26 cellular contexts compared by ENCODE assay signal in genomic region chr5:66818304-66818934, GRCh38.
"Had no signal": no experiment of that assay in that cellular context is flagged by ENCODE, and none has a peak within 500 bp of the region (broad histone marks: within the 10 kb centered on the region; RNA-seq: fewer than 3 reads in every experiment).

No MANE protein-coding gene starts in this region.

- H3K4me3 Mint-ChIP-seq: memory B cell; natural killer cell treated with Interleukin-12 subunit alpha and Interleukin-12 subunit beta and Interleukin-15 and Interleukin-18, amount 100 ng/mL, for 72 hours had no signal

- H3K36me3 ChIP-seq: colonic mucosa, esophagus squamous epithelium, gastroesophageal sphincter, lower lobe of right lung, pancreas, spleen, stomach, thoracic aorta, transverse colon had no signal

- H3K4me1 ChIP-seq: colonic mucosa, gastroesophageal sphincter, lower lobe of right lung, pancreas, stomach, transverse colon had no signal

- H3K27me3 ChIP-seq: colonic mucosa, esophagus squamous epithelium, gastroesophageal sphincter, hepatocyte, pancreas, stomach, transverse colon had no signal

- H3K4me3 ChIP-seq: colonic mucosa, esophagus squamous epithelium, gastroesophageal sphincter, hepatocyte, lower lobe of right lung, pancreas, spleen, stomach, thoracic aorta, transverse colon had no signal

- ATAC-seq: gastroesophageal sphincter; left colon; lower lobe of right lung; natural killer cell treated with Interleukin-12 subunit alpha and Interleukin-12 subunit beta and Interleukin-15 and Interleukin-18, amount 100 ng/mL, for 72 hours; pancreas; sciatic nerve had no signal

- H3K27ac ChIP-seq: colonic mucosa, esophagus squamous epithelium, gastroesophageal sphincter, hepatocyte, lower lobe of right lung, pancreas, spleen, stomach, thoracic aorta, transverse colon had no signal

- DNase-seq: colonic mucosa; dermis blood vessel endothelial cell; esophagus squamous epithelium; foreskin fibroblast; glutamatergic neuron; kidney; left colon; lower lobe of right lung; midbrain; occipital lobe; pancreas; spleen; stimulated activated CD4-positive, alpha-beta T cell treated with anti-CD3 and anti-CD28 coated beads, Interleukin-15, amount 100 ng/mL, for 24 hours; stimulated activated CD4-positive, alpha-beta T cell treated with anti-CD3 and anti-CD28 coated beads, Interleukin-1b, Interleukin-23, amount 100 ng/mL, for 48 hours; stimulated activated CD4-positive, alpha-beta T cell treated with anti-CD3 and anti-CD28 coated beads, Interleukin-4, amount 100 ng/mL, for 4 hours; stimulated activated naive CD4-positive, alpha-beta T cell; stomach; substantia nigra; transverse colon had no signal

- H3K36me3 Mint-ChIP-seq: natural killer cell treated with Interleukin-12 subunit alpha and Interleukin-12 subunit beta and Interleukin-15 and Interleukin-18, amount 100 ng/mL, for 72 hours had no signal

- H3K27ac Mint-ChIP-seq: memory B cell, progenitor cell of endocrine pancreas had no signal

- H3K9me3 ChIP-seq: colonic mucosa, esophagus squamous epithelium, gastroesophageal sphincter, lower lobe of right lung, pancreas, spleen, stomach, thoracic aorta, transverse colon had no signal

- H3K9me3 Mint-ChIP-seq: memory B cell; natural killer cell treated with Interleukin-12 subunit alpha and Interleukin-12 subunit beta and Interleukin-15 and Interleukin-18, amount 100 ng/mL, for 72 hours had no signal

- H3K27me3 Mint-ChIP-seq: memory B cell, progenitor cell of endocrine pancreas had no signal
